Comparison of ENCODE assay signal across 1 cellular context in genomic region chr19:33879818-33880575, GRCh38.
TF ChIP-seq lines count a peak whose summit lies in the region.

No MANE protein-coding gene starts in this region.

TF ChIP-seq in IMR-90, 13 proteins besides CTCF, POLR2A, EP300 and RAD21 (continued from another document):
- TF ChIP-seq BHLHE40 (IDR thresholded peaks at IDR 0.05; ENCODE audit: low read depth, low read length) = no peak
